ENCODE assay signal across 8 cellular contexts in genomic region chr13:91406619-91407018, GRCh38.
DNase-seq lines count a peak whose midpoint lies in the region; ATAC-seq, FAIRE-seq and TF ChIP-seq lines count a peak whose summit lies in the region.

No MANE protein-coding gene starts in this region.

- H3K27ac Mint-ChIP-seq in memory B cell = no peak overlapping the region

- ATAC-seq in HG03196 (IDR thresholded peaks at IDR 0.05; ENCODE audit: unreplicated experiment) (peak; percentile 77), memory B cell (ENCODE audit: low read depth) (peak; percentile 56)

- H3K9me3 Mint-ChIP-seq in memory B cell = peaks cover 3% of the 10 kb centered on the region

- no peak overlapping the region for H3K4me3 Mint-ChIP-seq in memory B cell

- H3K27me3 Mint-ChIP-seq in memory B cell = peaks cover 4% of the 10 kb centered on the region

- H3K36me3 Mint-ChIP-seq in memory B cell = peaks cover 2% of the 10 kb centered on the region

- TF ChIP-seq CTCF in astrocyte of the spinal cord (IDR thresholded peaks at IDR 0.05; ENCODE audit: low read depth, low read length) = peak; percentile 56

- DNase-seq in NCI-H2029 treated with DMSO at 0.1 percent for 48 hours (lab: John Stamatoyannopoulos, UW) (peak; percentile 4), NCI-H2029 (lab: John Stamatoyannopoulos, UW) (no peak), GM19239 (ENCODE audit: insufficient read length, low spot score) (no peak), NCI-H524 treated with DMSO at 0.1 percent for 48 hours (lab: John Stamatoyannopoulos, UW) (peak; percentile 6), astrocyte of the spinal cord (ENCODE audit: low read depth, low spot score) (peak; percentile 42), memory B cell (ENCODE audit: low spot score in 2 of 2) (peak in 1 of 2 donors; percentile 19), activated gamma-delta T cell treated with Interleukin-2 at 50 U/mL for 16 hours (no peak)

- peak; percentile 89 for FAIRE-seq in GM19239 (lab: Jason Lieb, UNC)

- no peak overlapping the region for H3K4me3 ChIP-seq in astrocyte of the spinal cord (ENCODE audit: low read depth, low read length)

- in situ Hi-C loops in astrocyte of the spinal cord (cut with HindIII; ENCODE audit: low sequenced_read_pairs) = no loop called here

- peaks cover 7% of the 10 kb centered on the region for H3K4me1 Mint-ChIP-seq in memory B cell

Comparison
In these comparisons a context has a peak if more than half of its experiments do, and no peak if none do; other contexts are left out.
1. DNase-seq: peak in NCI-H2029 treated with DMSO at 0.1 percent for 48 hours (single experiment), NCI-H524 treated with DMSO at 0.1 percent for 48 hours (single experiment) and astrocyte of the spinal cord (single experiment); none in NCI-H2029 (single experiment), GM19239 (single experiment) and activated gamma-delta T cell treated with Interleukin-2 at 50 U/mL for 16 hours (single experiment).